In genomic region chr1:212754193-212754592, GRCh38 we compare ENCODE assay signal across 12 cellular contexts. TPM values are rescaled to one million over a fixed set of nuclear protein-coding genes. Genes with fewer than 3 reads are reported as not detected.
DNase-seq lines count a peak whose midpoint lies in the region; ATAC-seq and TF ChIP-seq lines count a peak whose summit lies in the region.
"Had no signal": no experiment of that assay in that cellular context is flagged by ENCODE, and none has a peak within 500 bp of the region (broad histone marks: within the 10 kb centered on the region; RNA-seq: fewer than 3 reads in every experiment).

No MANE protein-coding gene starts in this region.

- H3K27me3 Mint-ChIP-seq in CD8-positive, alpha-beta T cell (ENCODE audit: low read depth), result no peaks in the 10 kb centered on the region
- no peaks in the 10 kb centered on the region for H3K27me3 Mint-ChIP-seq in activated T-helper 17 cell treated with anti-CD3 and anti-CD28 coated beads, Interleukin-2, amount 50 U/mL, for 72 hours

- no peaks in the 10 kb centered on the region for H3K9me3 Mint-ChIP-seq in CD8-positive, alpha-beta T cell
- H3K9me3 Mint-ChIP-seq in activated T-helper 17 cell treated with anti-CD3 and anti-CD28 coated beads, Interleukin-2, amount 50 U/mL, for 72 hours, result no peaks in the 10 kb centered on the region
- H3K9me3 Mint-ChIP-seq: endodermal cell had no signal

- no peaks in the 10 kb centered on the region for H4K20me1 ChIP-seq in SK-N-SH (ENCODE audit: insufficient read depth)

- H3K9me3 ChIP-seq in CD8-positive, alpha-beta T cell (ENCODE audit: low read length), result no peaks in the 10 kb centered on the region
- no peaks in the 10 kb centered on the region for H3K9me3 ChIP-seq in SK-N-SH

- peak overlapping the region; percentile 44 for H3K4me3 Mint-ChIP-seq in CD8-positive, alpha-beta T cell
- peak overlapping the region; percentile 57 for H3K4me3 Mint-ChIP-seq in activated T-helper 17 cell treated with anti-CD3 and anti-CD28 coated beads, Interleukin-2, amount 50 U/mL, for 72 hours
- H3K4me3 Mint-ChIP-seq: endodermal cell had no signal

- H3K9me2 ChIP-seq in SK-N-SH, result no peaks in the 10 kb centered on the region

- H2AFZ ChIP-seq in SK-N-SH (ENCODE audit: low read depth), result no peak overlapping the region

- no peak overlapping the region for H3K4me3 ChIP-seq in CD8-positive, alpha-beta T cell (ENCODE audit: low read depth, low read length)
- no peak overlapping the region for H3K4me3 ChIP-seq in SK-N-SH (ENCODE audit: low read depth in 2 of 2, low read length in 1 of 2)

- POLR2A ChIA-PET in CD8-positive, alpha-beta T cell (lab: Charles Lee), result interaction anchor here (0.7 to 0.9 kb wide), 2 partner anchors 37 to 39 kb away, joined by 3 read pairs; partner anchors contain the start of gene NSL1
- POLR2A ChIA-PET in SK-N-SH (lab: Yijun Ruan, JAX), result interaction anchor here (1.0 kb wide), 1 partner anchor 146 kb away, joined by 3 read pairs; the partner anchor contains the start of gene ATF3

- TF ChIP-seq CTCF in CD8-positive, alpha-beta T cell (IDR thresholded peaks at IDR 0.05), result no peak
- TF ChIP-seq CTCF in SK-N-SH (IDR thresholded peaks at IDR 0.05), result no peak

- CTCF ChIA-PET in CD8-positive, alpha-beta T cell (lab: Charles Lee), result interaction anchor here (0.9 to 1.1 kb wide), 3 partner anchors 9 to 89 kb away, joined by 3 to 4 read pairs (median 3); no protein-coding TSS in a partner anchor
- CTCF ChIA-PET in SK-N-SH (lab: Yijun Ruan, JAX), result interaction anchor here (0.9 to 1.5 kb wide), 4 partner anchors 8 to 277 kb away, joined by 3 to 10 read pairs (median 4); no protein-coding TSS in a partner anchor

- no peak overlapping the region for H3K9ac ChIP-seq in SK-N-SH

- DNase-seq in CD8-positive, alpha-beta T cell, result peak in 2 of 7 experiments; percentile 7 to 22
- no peak for DNase-seq in 8988T
- no peak for DNase-seq in AG20443 (ENCODE audit: low spot score)
- DNase-seq in SK-N-SH, result no peak
- DNase-seq: activated effector memory CD4-positive, alpha-beta T cell treated with anti-CD3 and anti-CD28 coated beads, Interleukin-2, amount 50 U/mL, for 16 hours; DMS79 treated with DMSO at 0.1 percent for 48 hours; endodermal cell; NCI-H446 treated with DMSO at 0.1 percent for 48 hours had no signal

- no peaks in the 10 kb centered on the region for H3K27me3 ChIP-seq in CD8-positive, alpha-beta T cell (ENCODE audit: insufficient read depth, low read length)
- H3K27me3 ChIP-seq in SK-N-SH (ENCODE audit: insufficient read depth), result no peaks in the 10 kb centered on the region

- no peak overlapping the region for H3K4me2 ChIP-seq in SK-N-SH

- peaks cover 43% of the 10 kb centered on the region for H3K4me1 ChIP-seq in CD8-positive, alpha-beta T cell (ENCODE audit: insufficient read depth, low read length)
- peaks cover 11 to 13% of the 10 kb centered on the region in 2 experiments; a peak in 3 of 4 replicates for H3K4me1 ChIP-seq in SK-N-SH (ENCODE audit: control insufficient read depth in 1 of 2, insufficient read depth in 2 of 2, low read depth in 1 of 2, low read length in 1 of 2)

- H3K79me2 ChIP-seq in SK-N-SH (ENCODE audit: insufficient read depth), result no peaks in the 10 kb centered on the region

- intact Hi-C loops in CD8-positive, alpha-beta T cell (cut with DNase I, micrococcal nuclease), result loop anchor here in 1 of 2 experiments (5.0 kb wide), 1 partner anchor 33 kb away; no protein-coding TSS in a partner anchor

- H3K27ac ChIP-seq in CD8-positive, alpha-beta T cell (ENCODE audit: low read depth, low read length), result no peak overlapping the region
- H3K27ac ChIP-seq in SK-N-SH (ENCODE audit: low read depth in 2 of 2, low read length in 1 of 2), result no peak overlapping the region

- peak overlapping the region; percentile 80 for H3K27ac Mint-ChIP-seq in CD8-positive, alpha-beta T cell
- peak overlapping the region; percentile 20 for H3K27ac Mint-ChIP-seq in activated T-helper 17 cell treated with anti-CD3 and anti-CD28 coated beads, Interleukin-2, amount 50 U/mL, for 72 hours
- H3K27ac Mint-ChIP-seq: endodermal cell had no signal

- no peak for TF ChIP-seq EP300 in SK-N-SH (IDR thresholded peaks at IDR 0.05; ENCODE audit: borderline replicate concordance in 1 of 2, low read depth in 1 of 2, low read length in 1 of 2)

- H3K36me3 Mint-ChIP-seq in CD8-positive, alpha-beta T cell, result peaks cover 11% of the 10 kb centered on the region
- no peaks in the 10 kb centered on the region for H3K36me3 Mint-ChIP-seq in activated T-helper 17 cell treated with anti-CD3 and anti-CD28 coated beads, Interleukin-2, amount 50 U/mL, for 72 hours (ENCODE audit: low read depth)

- WGBS in SK-N-SH (ENCODE audit: low lambda C conversion rate), result 86% methylated on average over 8 of the region's 8 CpGs

- TF ChIP-seq RAD21 in SK-N-SH (IDR thresholded peaks at IDR 0.05; ENCODE audit: low read length), result no peak

- H3K4me1 Mint-ChIP-seq in CD8-positive, alpha-beta T cell (ENCODE audit: low read depth), result peaks cover 49% of the 10 kb centered on the region
- H3K4me1 Mint-ChIP-seq in activated T-helper 17 cell treated with anti-CD3 and anti-CD28 coated beads, Interleukin-2, amount 50 U/mL, for 72 hours, result peaks cover 24% of the 10 kb centered on the region

- H3F3A ChIP-seq in SK-N-SH (replicated peaks; ENCODE audit: insufficient read depth), result peaks cover 8% of the 10 kb centered on the region

- H3K36me3 ChIP-seq in CD8-positive, alpha-beta T cell (ENCODE audit: insufficient read depth, low read length), result no peaks in the 10 kb centered on the region
- H3K36me3 ChIP-seq in SK-N-SH (replicated peaks in 1 of 2; ENCODE audit: control insufficient read depth in 1 of 2, insufficient read depth in 2 of 2, low read length in 1 of 2), result no peaks in the 10 kb centered on the region

- peak; percentile 40 for ATAC-seq in CD8-positive, alpha-beta T cell
- ATAC-seq in GM19351 (IDR thresholded peaks at IDR 0.05; ENCODE audit: unreplicated experiment) (peak; percentile 61), HG03442 (IDR thresholded peaks at IDR 0.05; ENCODE audit: unreplicated experiment) (peak; percentile 31), HG02571 (IDR thresholded peaks at IDR 0.05; ENCODE audit: unreplicated experiment) (no peak)
- no peak for ATAC-seq in activated T-helper 17 cell treated with anti-CD3 and anti-CD28 coated beads, Interleukin-2, amount 50 U/mL, for 72 hours (replicated peaks)

TF ChIP-seq in SK-N-SH, 30 proteins besides CTCF, POLR2A, EP300 and RAD21 (continues in another document):
- TF ChIP-seq TAF1 (IDR thresholded peaks at IDR 0.05; ENCODE audit: borderline replicate concordance, low read depth, low read length), result no peak
- no peak for TF ChIP-seq CHD2 (IDR thresholded peaks at IDR 0.05; ENCODE audit: low read length, partially characterized antibody)
- TF ChIP-seq, protein P1, sequence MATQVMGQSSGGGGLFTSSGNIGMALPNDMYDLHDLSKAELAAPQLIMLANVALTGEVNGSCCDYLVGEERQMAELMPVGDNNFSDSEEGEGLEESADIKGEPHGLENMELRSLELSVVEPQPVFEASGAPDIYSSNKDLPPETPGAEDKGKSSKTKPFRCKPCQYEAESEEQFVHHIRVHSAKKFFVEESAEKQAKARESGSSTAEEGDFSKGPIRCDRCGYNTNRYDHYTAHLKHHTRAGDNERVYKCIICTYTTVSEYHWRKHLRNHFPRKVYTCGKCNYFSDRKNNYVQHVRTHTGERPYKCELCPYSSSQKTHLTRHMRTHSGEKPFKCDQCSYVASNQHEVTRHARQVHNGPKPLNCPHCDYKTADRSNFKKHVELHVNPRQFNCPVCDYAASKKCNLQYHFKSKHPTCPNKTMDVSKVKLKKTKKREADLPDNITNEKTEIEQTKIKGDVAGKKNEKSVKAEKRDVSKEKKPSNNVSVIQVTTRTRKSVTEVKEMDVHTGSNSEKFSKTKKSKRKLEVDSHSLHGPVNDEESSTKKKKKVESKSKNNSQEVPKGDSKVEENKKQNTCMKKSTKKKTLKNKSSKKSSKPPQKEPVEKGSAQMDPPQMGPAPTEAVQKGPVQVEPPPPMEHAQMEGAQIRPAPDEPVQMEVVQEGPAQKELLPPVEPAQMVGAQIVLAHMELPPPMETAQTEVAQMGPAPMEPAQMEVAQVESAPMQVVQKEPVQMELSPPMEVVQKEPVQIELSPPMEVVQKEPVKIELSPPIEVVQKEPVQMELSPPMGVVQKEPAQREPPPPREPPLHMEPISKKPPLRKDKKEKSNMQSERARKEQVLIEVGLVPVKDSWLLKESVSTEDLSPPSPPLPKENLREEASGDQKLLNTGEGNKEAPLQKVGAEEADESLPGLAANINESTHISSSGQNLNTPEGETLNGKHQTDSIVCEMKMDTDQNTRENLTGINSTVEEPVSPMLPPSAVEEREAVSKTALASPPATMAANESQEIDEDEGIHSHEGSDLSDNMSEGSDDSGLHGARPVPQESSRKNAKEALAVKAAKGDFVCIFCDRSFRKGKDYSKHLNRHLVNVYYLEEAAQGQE (IDR thresholded peaks at IDR 0.05; ENCODE audit: low read depth, low read length), result no peak
- no peak for TF ChIP-seq ELF1 (IDR thresholded peaks at IDR 0.05)
- no peak for TF ChIP-seq GABPA (IDR thresholded peaks at IDR 0.05; ENCODE audit: low read depth)
- TF ChIP-seq, protein P2, sequence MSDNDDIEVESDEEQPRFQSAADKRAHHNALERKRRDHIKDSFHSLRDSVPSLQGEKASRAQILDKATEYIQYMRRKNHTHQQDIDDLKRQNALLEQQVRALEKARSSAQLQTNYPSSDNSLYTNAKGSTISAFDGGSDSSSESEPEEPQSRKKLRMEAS (IDR thresholded peaks at IDR 0.05; ENCODE audit: low read depth), result no peak

RNA-seq across cellular contexts. Expression of gene NSL1, which starts 37.4 kb away (rescaled TPM):
- 10 to 100 TPM; 13.0 to 19.0 TPM for total RNA-seq in CD8-positive, alpha-beta T cell
- total RNA-seq in activated T-helper 17 cell treated with anti-CD3 and anti-CD28 coated beads, Interleukin-2, amount 50 U/mL, for 72 hours, result 10 to 100 TPM; 26.2 to 40.0 TPM
- 17.8 and 22.5 TPM in 2 replicates for polyA plus RNA-seq in SK-N-SH (2012; rRNA removed)
- 17.5 and 19.8 TPM in 2 replicates for polyA plus RNA-seq in SK-N-SH (2012; cell fraction: cytosol; rRNA removed)
- 16.9 and 18.4 TPM in 2 replicates for polyA plus RNA-seq in SK-N-SH (2012; cell fraction: nucleus; rRNA removed)

RNA-seq across cellular contexts. Expression of gene TATDN3, which starts 37.5 kb away (rescaled TPM):
- total RNA-seq in CD8-positive, alpha-beta T cell, result 10 to 100 TPM; 10.7 to 11.6 TPM
- total RNA-seq in activated T-helper 17 cell treated with anti-CD3 and anti-CD28 coated beads, Interleukin-2, amount 50 U/mL, for 72 hours, result 10 to 100 TPM in 1 of 2 donors, 1 to 10 TPM in 1; 9.8 to 15.5 TPM
- polyA plus RNA-seq in SK-N-SH (2012; rRNA removed), result 5.2 and 6.6 TPM in 2 replicates
- polyA plus RNA-seq in SK-N-SH (2012; cell fraction: cytosol; rRNA removed), result 7.7 and 9.2 TPM in 2 replicates
- polyA plus RNA-seq in SK-N-SH (2012; cell fraction: nucleus; rRNA removed), result 3.0 and 4.8 TPM in 2 replicates

RNA-seq across cellular contexts. Expression of gene BATF3, which starts 54.6 kb away (rescaled TPM):
- not detected for total RNA-seq in CD8-positive, alpha-beta T cell
- 100 to 1,000 TPM in 1 of 2 donors, 10 to 100 TPM in 1; 97.3 to 129 TPM for total RNA-seq in activated T-helper 17 cell treated with anti-CD3 and anti-CD28 coated beads, Interleukin-2, amount 50 U/mL, for 72 hours
- 0.76 and 0.86 TPM in 2 replicates for polyA plus RNA-seq in SK-N-SH (2012; rRNA removed)
- polyA plus RNA-seq in SK-N-SH (2012; cell fraction: cytosol; rRNA removed), result 0.50 and 0.68 TPM in 2 replicates
- 2.2 and 2.4 TPM in 2 replicates for polyA plus RNA-seq in SK-N-SH (2012; cell fraction: nucleus; rRNA removed)

Comparison
In these comparisons a context has a peak if more than half of its experiments do, and no peak if none do; other contexts are left out.
1. ATAC-seq: peak in CD8-positive, alpha-beta T cell (single experiment), GM19351 (single experiment) and HG03442 (single experiment); none in activated T-helper 17 cell treated with anti-CD3 and anti-CD28 coated beads, Interleukin-2, amount 50 U/mL, for 72 hours (single experiment) and HG02571 (single experiment).
2. RNA of gene BATF3, which starts 54.6 kb away (total RNA-seq): 97.3 to 129 TPM in activated T-helper 17 cell treated with anti-CD3 and anti-CD28 coated beads, Interleukin-2, amount 50 U/mL, for 72 hours; not detected in CD8-positive, alpha-beta T cell; every median in the first group is over 10 times any median in the second.